1 cellular context compared by ENCODE assay signal in the genomic region with DNA sequence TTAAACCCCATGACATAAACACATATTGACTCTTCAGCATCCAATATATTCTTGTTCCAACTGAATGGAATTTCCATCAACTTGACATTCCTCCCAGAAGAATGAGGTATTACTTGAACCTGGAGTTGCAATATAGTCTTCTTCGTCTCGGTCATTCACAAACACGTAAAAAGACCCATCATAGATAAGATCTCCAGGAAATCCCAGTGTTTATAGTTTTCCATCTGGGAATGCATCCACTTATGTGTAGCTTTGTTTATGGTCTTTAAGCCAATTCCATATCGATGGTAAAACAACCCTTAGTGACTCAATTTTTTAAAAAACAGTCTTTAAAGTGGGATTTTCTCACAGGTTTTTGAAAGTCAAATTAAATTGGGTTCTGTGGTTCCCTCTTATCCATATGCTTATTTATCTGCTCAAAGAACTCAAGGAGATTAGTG.
TF ChIP-seq lines count a peak whose summit lies in the region.

No MANE protein-coding gene starts in this region.

TF ChIP-seq in IMR-90, 13 proteins besides CTCF, POLR2A, EP300 and RAD21 (continued from another document):
- TF ChIP-seq ELK1 (IDR thresholded peaks at IDR 0.05; ENCODE audit: borderline replicate concordance, low read depth, low read length) = no peak
- no peak for TF ChIP-seq FOS (IDR thresholded peaks at IDR 0.05; ENCODE audit: low read depth, low read length)
- TF ChIP-seq MAZ (IDR thresholded peaks at IDR 0.05; ENCODE audit: borderline replicate concordance, low read depth, low read length) = no peak
- no peak for TF ChIP-seq CHD1 (IDR thresholded peaks at IDR 0.05; ENCODE audit: low read depth, low read length)
- no peak for TF ChIP-seq MXI1 (IDR thresholded peaks at IDR 0.05; ENCODE audit: borderline replicate concordance, low read depth, low read length)
- TF ChIP-seq SMC3 (IDR thresholded peaks at IDR 0.05; ENCODE audit: low read depth, low read length) = no peak
- TF ChIP-seq NFE2L2 (IDR thresholded peaks at IDR 0.05; ENCODE audit: low read depth, low read length) = no peak
- no peak for TF ChIP-seq BHLHE40 (IDR thresholded peaks at IDR 0.05; ENCODE audit: low read depth, low read length)
